In the genomic region with DNA sequence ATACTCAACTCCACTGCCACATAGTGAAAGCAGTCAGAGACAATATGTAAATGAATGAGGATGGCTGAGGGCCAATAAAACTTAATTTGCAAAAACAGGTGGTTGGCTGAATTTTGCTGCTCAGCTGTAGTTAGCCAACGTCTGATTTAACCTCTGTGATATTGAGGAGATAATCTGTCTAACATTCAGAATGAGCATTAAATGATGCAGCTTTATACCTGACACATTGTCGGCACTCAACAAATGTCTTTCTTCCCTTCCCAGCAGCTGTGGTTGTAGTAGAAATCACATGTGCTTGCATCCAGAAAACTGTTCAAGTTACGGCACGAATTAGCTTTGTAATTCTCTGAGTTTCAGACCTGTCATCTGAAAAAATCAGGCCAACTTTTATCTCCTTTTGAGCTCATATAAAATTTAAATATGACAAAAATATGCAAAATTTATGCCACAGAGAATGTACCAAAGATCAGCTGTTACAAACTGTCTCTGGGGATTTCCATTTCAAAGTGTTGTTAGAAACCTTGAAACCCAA, we compare ENCODE assay signal across 19 cellular contexts.
DNase-seq lines count a peak whose midpoint lies in the region; ATAC-seq, FAIRE-seq and TF ChIP-seq lines count a peak whose summit lies in the region.
"Had no signal": no experiment of that assay in that cellular context is flagged by ENCODE, and none has a peak within 500 bp of the region (broad histone marks: within the 10 kb centered on the region; RNA-seq: fewer than 3 reads in every experiment).

No MANE protein-coding gene starts in this region.

- H3K4me1 ChIP-seq in GM12878 (ENCODE audit: control insufficient read depth, insufficient read depth, low read length) (peaks cover 6% of the 10 kb centered on the region), suprapubic skin (no peaks in the 10 kb centered on the region)
- H3K4me1 ChIP-seq: left lung, psoas muscle had no signal

- H3K79me2 ChIP-seq in GM12878 (ENCODE audit: control insufficient read depth, insufficient read depth, low read length), result no peaks in the 10 kb centered on the region

- no peaks in the 10 kb centered on the region for H4K20me1 ChIP-seq in GM12878 (ENCODE audit: control insufficient read depth, insufficient read depth)

- H3K27ac ChIP-seq in GM12878 (ENCODE audit: control insufficient read depth, insufficient read depth) (no peak overlapping the region), suprapubic skin (no peak overlapping the region)
- H3K27ac ChIP-seq: left lung, psoas muscle had no signal

- RAD21 ChIA-PET in GM12878 (lab: Charles Lee; ENCODE audit: unreplicated experiment), result no interaction called here

- TF ChIP-seq POLR2A in GM12878 (IDR thresholded peaks at IDR 0.05; ENCODE audit: low read depth, low read length) (no peak), suprapubic skin (IDR thresholded peaks at IDR 0.05) (no peak)

- TF ChIP-seq RAD21 in GM12878 (IDR thresholded peaks at IDR 0.05; ENCODE audit: insufficient read depth, low read depth, low read length), result no peak

- no peaks in the 10 kb centered on the region for H3K36me3 Mint-ChIP-seq in activated CD4-positive, alpha-beta T cell treated with anti-CD3 and anti-CD28 coated beads for 36 hours (ENCODE audit: low read depth)
- H3K36me3 Mint-ChIP-seq: brain, CD14-positive monocyte had no signal

- POLR2A ChIA-PET in activated CD4-positive, alpha-beta T cell treated with anti-CD3 and anti-CD28 coated beads for 36 hours (lab: Charles Lee), result no interaction called here
- POLR2A ChIA-PET in GM12878 (lab: Charles Lee), result interaction anchor here (0.5 kb wide), 1 partner anchor 1715 kb away, joined by 3 read pairs; no protein-coding TSS in a partner anchor

- H3K36me3 ChIP-seq in GM12878 (ENCODE audit: control insufficient read depth in 2 of 2, insufficient read depth in 2 of 2, low read length in 1 of 2) (no peaks in the 10 kb centered on the region), suprapubic skin (no peaks in the 10 kb centered on the region)
- H3K36me3 ChIP-seq: left lung had no signal

- no peaks in the 10 kb centered on the region for H3K9me3 Mint-ChIP-seq in activated CD4-positive, alpha-beta T cell treated with anti-CD3 and anti-CD28 coated beads for 36 hours (ENCODE audit: low read depth)
- H3K9me3 Mint-ChIP-seq: brain, CD14-positive monocyte had no signal

- DNase-seq in activated CD4-positive, alpha-beta T cell treated with anti-CD3 and anti-CD28 coated beads for 36 hours, result peak; percentile 5
- no peak for DNase-seq in activated CD4-positive, alpha-beta T cell treated with anti-CD3 and anti-CD28 coated beads for 1 hour
- no peak for DNase-seq in GM12878 (ENCODE audit: low read depth, low spot score)
- no peak for DNase-seq in foreskin melanocyte
- no peak for DNase-seq in DMS79 treated with DMSO at 0.1 percent for 48 hours (lab: John Stamatoyannopoulos, UW)
- DNase-seq in suprapubic skin (ENCODE audit: low spot score in 2 of 2), result no peak
- DNase-seq: activated CD4-positive, alpha-beta T cell treated with anti-CD3 and anti-CD28 coated beads, Interleukin-2, amount 50 U/mL, for 4 hours; activated gamma-delta T cell treated with Interleukin-2 at 50 U/mL for 16 hours; DND-41; IMR-90; left lung; NCI-H1092 treated with DMSO at 0.1 percent for 48 hours; NCI-H2171 treated with DMSO at 0.1 percent for 48 hours; psoas muscle; stimulated activated CD4-positive, alpha-beta T cell treated with anti-CD3 and anti-CD28 coated beads, Interleukin-12 subunit alpha, Interleukin-12 subunit beta, amount 100 ng/mL, for 4 hours had no signal

- no peak overlapping the region for H3K27ac Mint-ChIP-seq in activated CD4-positive, alpha-beta T cell treated with anti-CD3 and anti-CD28 coated beads for 36 hours
- H3K27ac Mint-ChIP-seq: CD14-positive monocyte had no signal

- peaks cover 18% of the 10 kb centered on the region for H3K4me1 Mint-ChIP-seq in activated CD4-positive, alpha-beta T cell treated with anti-CD3 and anti-CD28 coated beads for 36 hours

- no peak overlapping the region for H2AFZ ChIP-seq in GM12878 (ENCODE audit: control insufficient read depth, low read depth, low read length)

- in situ Hi-C loops in GM12878 (cut with MboI), result no loop called here

- ATAC-seq in activated CD4-positive, alpha-beta T cell treated with anti-CD3 and anti-CD28 coated beads for 36 hours, result peak; percentile 58
- ATAC-seq in GM21528 (IDR thresholded peaks at IDR 0.05; ENCODE audit: low FRiP score, unreplicated experiment), result peak; percentile 49
- ATAC-seq in HG03571 (IDR thresholded peaks at IDR 0.05; ENCODE audit: unreplicated experiment), result peak; percentile 15
- no peak for ATAC-seq in GM12878
- ATAC-seq: psoas muscle had no signal

- no peak overlapping the region for H3K4me2 ChIP-seq in GM12878 (ENCODE audit: control insufficient read depth, insufficient read depth)

- TF ChIP-seq EP300 in GM12878 (IDR thresholded peaks at IDR 0.05; ENCODE audit: borderline replicate concordance in 1 of 2, control insufficient read depth in 1 of 2, low read depth in 2 of 2, low read length in 2 of 2) (no peak), suprapubic skin (IDR thresholded peaks at IDR 0.05) (no peak)

- H3K27me3 Mint-ChIP-seq in activated CD4-positive, alpha-beta T cell treated with anti-CD3 and anti-CD28 coated beads for 36 hours, result peaks cover 7% of the 10 kb centered on the region
- H3K27me3 Mint-ChIP-seq: brain had no signal

- H3K9me3 ChIP-seq in GM12878 (replicated peaks; ENCODE audit: control insufficient read depth, insufficient read depth, low read length), result no peaks in the 10 kb centered on the region; the same call in 2 of the 3 replicates
- H3K9me3 ChIP-seq in suprapubic skin, result no peaks in the 10 kb centered on the region
- H3K9me3 ChIP-seq: left lung, psoas muscle had no signal

- FAIRE-seq in GM12878 (lab: Jason Lieb, UNC), result no peak

- SMC1A ChIA-PET in GM12878 (lab: Charles Lee; ENCODE audit: uncharacterized antibody, unreplicated experiment), result interaction anchor here (1.0 to 1.8 kb wide), 4 partner anchors 10 to 1757 kb away, joined by 3 to 4 read pairs (median 3); no protein-coding TSS in a partner anchor

- TF ChIP-seq CTCF in GM12878 (IDR thresholded peaks at IDR 0.05 in 2 of 3, conservative IDR thresholded peaks at IDR 0.05 in 1 of 3; ENCODE audit: control insufficient read depth in 2 of 3, extremely low read depth in 1 of 3, insufficient read depth in 1 of 3, low read depth in 3 of 3, low read length in 3 of 3) (no peak), suprapubic skin (IDR thresholded peaks at IDR 0.05) (no peak)

- H3K27me3 ChIP-seq in GM12878 (replicated peaks in 1 of 2; ENCODE audit: control insufficient read depth in 2 of 2, insufficient read depth in 2 of 2, low read length in 1 of 2) (no peaks in the 10 kb centered on the region), suprapubic skin (no peaks in the 10 kb centered on the region)
- H3K27me3 ChIP-seq: left lung had no signal

- no peak overlapping the region for H3K9ac ChIP-seq in GM12878 (ENCODE audit: control insufficient read depth, insufficient read depth, low read length)

- 0% methylated on average over 4 of the region's 4 CpGs for WGBS in GM12878 (ENCODE audit: insufficient coverage, insufficient replicate concordance, low lambda C conversion rate, missing lambda C conversion rate)
- WGBS in suprapubic skin, result 27% methylated on average over 4 of the region's 4 CpGs

- CTCF ChIA-PET in activated CD4-positive, alpha-beta T cell treated with anti-CD3 and anti-CD28 coated beads for 36 hours (lab: Charles Lee), result interaction anchor here (0.5 to 1.6 kb wide), 4 partner anchors 16 to 132 kb away, joined by 3 to 4 read pairs (median 3); no protein-coding TSS in a partner anchor
- CTCF ChIA-PET in GM12878 (lab: Yijun Ruan, JAX), result no interaction called here

- H3K4me3 Mint-ChIP-seq in activated CD4-positive, alpha-beta T cell treated with anti-CD3 and anti-CD28 coated beads for 36 hours, result no peak overlapping the region
- H3K4me3 Mint-ChIP-seq: brain, CD14-positive monocyte had no signal

- H3K4me3 ChIP-seq in GM12878 (0 out of 2 replicates have a peak overlapping the region, but pooled peaks have one; percentile 11), suprapubic skin (no peak overlapping the region)
- H3K4me3 ChIP-seq: left lung, psoas muscle had no signal

- intact Hi-C loops in activated CD4-positive, alpha-beta T cell treated with anti-CD3 and anti-CD28 coated beads for 36 hours (cut with DNase I, micrococcal nuclease), result loop anchor here (5.0 to 10.0 kb wide), 2 partner anchors 1052 to 1239 kb away; a partner anchor contains a TSS
- intact Hi-C loops in GM12878 (cut with micrococcal nuclease; ENCODE audit: unreplicated experiment), result no loop called here

- no TSS peak for BruUV-seq in GM12878 (replicated peaks; lab: Mats Ljungman, UMichigan)

TF ChIP-seq in GM12878, 131 proteins besides CTCF, POLR2A, EP300 and RAD21 (continues in another document):
- TF ChIP-seq MXI1 (IDR thresholded peaks at IDR 0.05; ENCODE audit: low read depth, low read length) (no peak), SP1 (IDR thresholded peaks at IDR 0.05; ENCODE audit: low read depth, low read length) (no peak), ATF7 (IDR thresholded peaks at IDR 0.05; ENCODE audit: low read depth) (no peak), ETV6 (conservative IDR thresholded peaks at IDR 0.05 in 1 of 2, IDR thresholded peaks at IDR 0.05 in 1 of 2; ENCODE audit: borderline replicate concordance in 1 of 2, low read depth in 1 of 2) (no peak), TCF3 (IDR thresholded peaks at IDR 0.05; ENCODE audit: borderline replicate concordance, insufficient read depth, low read depth, low read length) (no peak), STAT1 (conservative IDR thresholded peaks at IDR 0.05) (no peak), SREBF2 (IDR thresholded peaks at IDR 0.05; ENCODE audit: low read length) (no peak), MTA2 (IDR thresholded peaks at IDR 0.05; ENCODE audit: low read depth) (no peak), KAT2A (conservative IDR thresholded peaks at IDR 0.05; ENCODE audit: control insufficient read depth, low read depth, low read length) (no peak), CBX3 (IDR thresholded peaks at IDR 0.05; ENCODE audit: borderline replicate concordance, low read depth) (no peak), ZZZ3 (IDR thresholded peaks at IDR 0.05; ENCODE audit: control insufficient read depth, insufficient read length, low read depth) (no peak), ZNF217 (IDR thresholded peaks at IDR 0.05) (no peak)
- TF ChIP-seq, protein P1, sequence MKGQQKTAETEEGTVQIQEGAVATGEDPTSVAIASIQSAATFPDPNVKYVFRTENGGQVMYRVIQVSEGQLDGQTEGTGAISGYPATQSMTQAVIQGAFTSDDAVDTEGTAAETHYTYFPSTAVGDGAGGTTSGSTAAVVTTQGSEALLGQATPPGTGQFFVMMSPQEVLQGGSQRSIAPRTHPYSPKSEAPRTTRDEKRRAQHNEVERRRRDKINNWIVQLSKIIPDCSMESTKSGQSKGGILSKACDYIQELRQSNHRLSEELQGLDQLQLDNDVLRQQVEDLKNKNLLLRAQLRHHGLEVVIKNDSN (IDR thresholded peaks at IDR 0.05; ENCODE audit: borderline replicate concordance, extremely low read length, insufficient read depth, low read depth, low read length), result no peak
